Comparison of ENCODE assay signal across 11 cellular contexts in the genomic region with DNA sequence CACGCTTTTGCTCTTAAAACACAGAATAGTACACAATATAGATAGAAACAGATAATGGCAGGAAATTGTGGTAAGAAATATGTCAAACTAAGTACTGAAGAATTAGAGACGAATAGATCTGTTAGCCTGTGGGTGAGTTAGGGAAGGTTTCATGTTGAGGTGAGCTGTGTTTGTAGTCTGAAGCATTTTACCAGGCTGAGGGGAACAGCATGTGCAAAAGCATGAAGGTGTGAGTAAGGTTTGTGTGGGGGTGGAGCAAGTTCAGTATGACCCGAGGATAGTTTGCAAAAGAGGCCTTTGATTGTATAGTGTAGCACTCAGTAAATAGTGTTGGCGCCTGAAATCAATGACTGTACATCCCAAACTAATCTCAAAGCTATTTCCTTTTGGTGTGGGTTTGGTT. TPM values are rescaled to one million over a fixed set of nuclear protein-coding genes. Genes with fewer than 3 reads are reported as not detected.
DNase-seq lines count a peak whose midpoint lies in the region; ATAC-seq and TF ChIP-seq lines count a peak whose summit lies in the region.
"Had no signal": no experiment of that assay in that cellular context is flagged by ENCODE, and none has a peak within 500 bp of the region (broad histone marks: within the 10 kb centered on the region; RNA-seq: fewer than 3 reads in every experiment).

No MANE protein-coding gene starts in this region.

- no peak overlapping the region for H2BK15ac ChIP-seq in neuronal stem cell (ENCODE audit: low read length)

- DNase-seq in AG10803 (ENCODE audit: low read depth) (peak; percentile 53), HFFc6 (peak; percentile 70), iris pigment epithelial cell (ENCODE audit: low read depth) (peak; percentile 78), cerebellar cortex (ENCODE audit: low spot score) (no peak), ecto neural progenitor cell (ENCODE audit: low spot score) (no peak), neuronal stem cell (ENCODE audit: low spot score) (no peak)
- DNase-seq in activated T-helper 2 cell treated with anti-CD3 and anti-CD28 coated beads, Interferon-gamma antibody, Interleukin-2, Interleukin-4, amounts not matched to agents 10 μg/mL and 5 μg/mL and 100 μg/mL, durations not matched to agents 14 hours and 24 hours and 36 hours (ENCODE audit: low spot score): no peak
- DNase-seq: amniotic stem cell, NCI-H1105 had no signal

- no peak overlapping the region for H3K4ac ChIP-seq in neuronal stem cell (ENCODE audit: low read length)

- H4K8ac ChIP-seq in neuronal stem cell (ENCODE audit: low read depth, low read length): no peak overlapping the region

- no peak for ATAC-seq in HG03280 (IDR thresholded peaks at IDR 0.05; ENCODE audit: unreplicated experiment)

- H3K27me3 ChIP-seq in neuronal stem cell (ENCODE audit: control insufficient read depth in 3 of 3, insufficient read depth in 3 of 3, low read depth in 1 of 3, low read length in 3 of 3): no peaks in the 10 kb centered on the region

- no peaks in the 10 kb centered on the region for H3K9me3 Mint-ChIP-seq in HFFc6
- no peaks in the 10 kb centered on the region for H3K9me3 Mint-ChIP-seq in activated T-helper 2 cell treated with anti-CD3 and anti-CD28 coated beads, Interferon-gamma antibody, Interleukin-2, Interleukin-4, amounts not matched to agents 10 μg/mL and 5 μg/mL and 100 μg/mL, durations not matched to agents 14 hours and 24 hours and 36 hours

- no peak overlapping the region for H3K14ac ChIP-seq in neuronal stem cell (ENCODE audit: low read length)

- peaks cover 2 to 47% of the 10 kb centered on the region in 2 donors for H3K36me3 ChIP-seq in neuronal stem cell (replicated peaks in 1 of 2; ENCODE audit: control insufficient read depth in 2 of 2, insufficient read depth in 2 of 2, low read length in 2 of 2)
- H3K36me3 ChIP-seq: prostate gland had no signal

- no peak overlapping the region for H3K18ac ChIP-seq in neuronal stem cell (ENCODE audit: low read length)

- WGBS in neuronal stem cell (ENCODE audit: extremely low coverage in 2 of 2, insufficient read length in 2 of 2, insufficient replicate concordance in 1 of 2), 2 donors: no CpG with 5 or more reads among the region's 4 CpGs

- TF ChIP-seq CTCF in AG10803 (conservative IDR thresholded peaks at IDR 0.05; ENCODE audit: low read length) (no peak), HFFc6 (IDR thresholded peaks at IDR 0.05) (no peak)

- H2AK5ac ChIP-seq in neuronal stem cell (ENCODE audit: low read depth, low read length): no peak overlapping the region

- no peak overlapping the region for H4K91ac ChIP-seq in neuronal stem cell (ENCODE audit: low read depth, low read length, poor library complexity)

- H3K23ac ChIP-seq in neuronal stem cell (ENCODE audit: low read depth, low read length, poor library complexity): no peak overlapping the region

- H3K4me3 ChIP-seq in AG10803 (ENCODE audit: low read length) (no peak overlapping the region), neuronal stem cell (ENCODE audit: low read length in 2 of 2) (no peak overlapping the region)
- H3K4me3 ChIP-seq: prostate gland had no signal

- peaks cover 26% of the 10 kb centered on the region for H3K36me3 Mint-ChIP-seq in HFFc6 (ENCODE audit: low read depth)
- H3K36me3 Mint-ChIP-seq in activated T-helper 2 cell treated with anti-CD3 and anti-CD28 coated beads, Interferon-gamma antibody, Interleukin-2, Interleukin-4, amounts not matched to agents 10 μg/mL and 5 μg/mL and 100 μg/mL, durations not matched to agents 14 hours and 24 hours and 36 hours (ENCODE audit: low read depth): peaks cover 11% of the 10 kb centered on the region

- intact Hi-C loops in activated T-helper 2 cell treated with anti-CD3 and anti-CD28 coated beads, Interferon-gamma antibody, Interleukin-2, Interleukin-4, amounts not matched to agents 10 μg/mL and 5 μg/mL and 100 μg/mL, durations not matched to agents 14 hours and 24 hours and 36 hours (cut with micrococcal nuclease): loop anchor here (2.0 kb wide), 1 partner anchor 54 kb away; no protein-coding TSS in a partner anchor

- no peak overlapping the region for H3K9ac ChIP-seq in neuronal stem cell (ENCODE audit: low read depth, low read length, poor library complexity)

- H3K4me3 Mint-ChIP-seq in HFFc6: peak overlapping the region; percentile 25
- H3K4me3 Mint-ChIP-seq in activated T-helper 2 cell treated with anti-CD3 and anti-CD28 coated beads, Interferon-gamma antibody, Interleukin-2, Interleukin-4, amounts not matched to agents 10 μg/mL and 5 μg/mL and 100 μg/mL, durations not matched to agents 14 hours and 24 hours and 36 hours (ENCODE audit: low read depth): no peak overlapping the region

- no peaks in the 10 kb centered on the region for H3K9me3 ChIP-seq in neuronal stem cell (replicated peaks in 1 of 2; ENCODE audit: control insufficient read depth in 2 of 2, insufficient read depth in 1 of 2, low read depth in 1 of 2, low read length in 2 of 2)
- H3K9me3 ChIP-seq: prostate gland had no signal

- no peak overlapping the region for H2BK120ac ChIP-seq in neuronal stem cell (ENCODE audit: low read depth, low read length)

- H2AFZ ChIP-seq in neuronal stem cell (ENCODE audit: low read length): no peak overlapping the region

- no peaks in the 10 kb centered on the region for H3K4me1 ChIP-seq in neuronal stem cell (ENCODE audit: control insufficient read depth in 2 of 2, insufficient read depth in 1 of 2, low read depth in 1 of 2, low read length in 2 of 2)
- H3K4me1 ChIP-seq: prostate gland had no signal

- H2BK12ac ChIP-seq in neuronal stem cell (ENCODE audit: low read length): no peak overlapping the region

- H3K4me2 ChIP-seq in neuronal stem cell (ENCODE audit: insufficient read depth, low read length, poor library complexity, severe bottlenecking): no peak overlapping the region

- H2BK5ac ChIP-seq in neuronal stem cell (ENCODE audit: low read length): no peak overlapping the region

- H3K4me1 Mint-ChIP-seq in HFFc6 (ENCODE audit: low read depth): peaks cover 62% of the 10 kb centered on the region
- H3K4me1 Mint-ChIP-seq in activated T-helper 2 cell treated with anti-CD3 and anti-CD28 coated beads, Interferon-gamma antibody, Interleukin-2, Interleukin-4, amounts not matched to agents 10 μg/mL and 5 μg/mL and 100 μg/mL, durations not matched to agents 14 hours and 24 hours and 36 hours (ENCODE audit: low read depth): peaks cover 16% of the 10 kb centered on the region

- no peaks in the 10 kb centered on the region for H3K27me3 Mint-ChIP-seq in HFFc6 (ENCODE audit: insufficient read depth)
- no peaks in the 10 kb centered on the region for H3K27me3 Mint-ChIP-seq in activated T-helper 2 cell treated with anti-CD3 and anti-CD28 coated beads, Interferon-gamma antibody, Interleukin-2, Interleukin-4, amounts not matched to agents 10 μg/mL and 5 μg/mL and 100 μg/mL, durations not matched to agents 14 hours and 24 hours and 36 hours (ENCODE audit: low read depth)

- H3K79me1 ChIP-seq in neuronal stem cell (ENCODE audit: low read depth, low read length): no peaks in the 10 kb centered on the region

- H3K27ac ChIP-seq in neuronal stem cell (replicated peaks; ENCODE audit: low read length): no peak overlapping the region
- H3K27ac ChIP-seq: prostate gland had no signal

- peak overlapping the region; percentile 75 for H3K27ac Mint-ChIP-seq in HFFc6
- H3K27ac Mint-ChIP-seq in activated T-helper 2 cell treated with anti-CD3 and anti-CD28 coated beads, Interferon-gamma antibody, Interleukin-2, Interleukin-4, amounts not matched to agents 10 μg/mL and 5 μg/mL and 100 μg/mL, durations not matched to agents 14 hours and 24 hours and 36 hours: peak overlapping the region; percentile 67

RNA-seq across cellular contexts. Expression of a gene that starts 13.8 kb away (rescaled TPM):
- total RNA-seq in HFFc6 (2021; fragmentation: NEBNext Ultra II Directional; extraction: Animal tissue kit (Norgen Biotek cat#: 25700)): not detected
- not detected in 2 replicates for total RNA-seq in activated T-helper 2 cell treated with anti-CD3 and anti-CD28 coated beads, Interferon-gamma antibody, Interleukin-2, Interleukin-4, amounts not matched to agents 10 μg/mL and 5 μg/mL and 100 μg/mL, durations not matched to agents 14 hours and 24 hours and 36 hours
- not detected for polyA plus RNA-seq in neuronal stem cell (2013, experiment 1 of 2)
- not detected for polyA plus RNA-seq in neuronal stem cell (2013, experiment 2 of 2)

RNA-seq across cellular contexts. Expression of a gene that starts 25.2 kb away (rescaled TPM):
- total RNA-seq in HFFc6 (2021; fragmentation: NEBNext Ultra II Directional; extraction: Animal tissue kit (Norgen Biotek cat#: 25700)): not detected
- total RNA-seq in activated T-helper 2 cell treated with anti-CD3 and anti-CD28 coated beads, Interferon-gamma antibody, Interleukin-2, Interleukin-4, amounts not matched to agents 10 μg/mL and 5 μg/mL and 100 μg/mL, durations not matched to agents 14 hours and 24 hours and 36 hours: 0.07 TPM in 1 of 2 replicates, not detected in the other
- polyA plus RNA-seq in neuronal stem cell (2013, experiment 1 of 2): 1.8 TPM
- 2.1 TPM for polyA plus RNA-seq in neuronal stem cell (2013, experiment 2 of 2)

RNA-seq across cellular contexts. Expression of a gene that starts 39.2 kb away (rescaled TPM):
- 100 to 1,000 TPM; 147 to 176 (median 151) TPM for total RNA-seq in HFFc6 (2021; fragmentation: NEBNext Ultra II Directional; extraction: Animal tissue kit (Norgen Biotek cat#: 25700))
- total RNA-seq in activated T-helper 2 cell treated with anti-CD3 and anti-CD28 coated beads, Interferon-gamma antibody, Interleukin-2, Interleukin-4, amounts not matched to agents 10 μg/mL and 5 μg/mL and 100 μg/mL, durations not matched to agents 14 hours and 24 hours and 36 hours: 73.9 and 75.8 TPM in 2 replicates
- 168 TPM for polyA plus RNA-seq in neuronal stem cell (2013, experiment 1 of 2)
- polyA plus RNA-seq in neuronal stem cell (2013, experiment 2 of 2): 167 TPM

Comparison
In these comparisons a context has a peak if more than half of its experiments do, and no peak if none do; other contexts are left out.
1. DNase-seq: peak in AG10803 (single experiment), HFFc6 (single experiment) and iris pigment epithelial cell (single experiment); none in activated T-helper 2 cell treated with anti-CD3 and anti-CD28 coated beads, Interferon-gamma antibody, Interleukin-2, Interleukin-4, amounts not matched to agents 10 μg/mL and 5 μg/mL and 100 μg/mL, durations not matched to agents 14 hours and 24 hours and 36 hours (single experiment), cerebellar cortex (single experiment), ecto neural progenitor cell (single experiment) and neuronal stem cell (single experiment).